ENCODE assay signal across 24 cellular contexts in genomic region chr7:131080754-131081153, GRCh38.
"Had no signal": no experiment of that assay in that cellular context is flagged by ENCODE, and none has a peak within 500 bp of the region (broad histone marks: within the 10 kb centered on the region; RNA-seq: fewer than 3 reads in every experiment).

No MANE protein-coding gene starts in this region.

- ATAC-seq: gastroesophageal sphincter, left cardiac atrium, sciatic nerve had no signal

- H3K27ac ChIP-seq: colonic mucosa, gastroesophageal sphincter, hepatocyte, neutrophil, skin epidermis, thyroid gland, upper lobe of left lung, VCaP had no signal

- DNase-seq: activated CD4-positive, alpha-beta T cell treated with anti-CD3 and anti-CD28 coated beads for 4 hours; activated CD4-positive, alpha-beta T cell treated with anti-CD3 and anti-CD28 coated beads, Interleukin-2, amount 50 U/mL, for 48 hours; activated CD8-positive, alpha-beta memory T cell treated with anti-CD3 and anti-CD28 coated beads, Interleukin-2, amount 50 U/mL, for 48 hours; activated gamma-delta T cell treated with Interleukin-2 at 50 U/mL for 16 hours; activated naive CD4-positive, alpha-beta T cell treated with anti-CD3 and anti-CD28 coated beads, Interleukin-2, amount 50 U/mL, for 16 hours; activated T-cell treated with anti-CD3 and anti-CD28 coated beads, Interleukin-2, amount 50 U/mL, for 24 hours; amniotic stem cell; colonic mucosa; effector memory CD4-positive, alpha-beta T cell; erythroblast; islet precursor cell; left cardiac atrium; mammary epithelial cell; retina; stimulated activated CD4-positive, alpha-beta T cell treated with anti-CD3 and anti-CD28 coated beads, Interleukin-12 subunit alpha, Interleukin-12 subunit beta, amount 100 ng/mL, for 4 hours; stimulated activated CD4-positive, alpha-beta T cell treated with anti-CD3 and anti-CD28 coated beads, Interleukin-4, amount 100 ng/mL, for 1 hour; thyroid gland; upper lobe of left lung had no signal
